ENCODE assay signal across 8 cellular contexts in the genomic region with DNA sequence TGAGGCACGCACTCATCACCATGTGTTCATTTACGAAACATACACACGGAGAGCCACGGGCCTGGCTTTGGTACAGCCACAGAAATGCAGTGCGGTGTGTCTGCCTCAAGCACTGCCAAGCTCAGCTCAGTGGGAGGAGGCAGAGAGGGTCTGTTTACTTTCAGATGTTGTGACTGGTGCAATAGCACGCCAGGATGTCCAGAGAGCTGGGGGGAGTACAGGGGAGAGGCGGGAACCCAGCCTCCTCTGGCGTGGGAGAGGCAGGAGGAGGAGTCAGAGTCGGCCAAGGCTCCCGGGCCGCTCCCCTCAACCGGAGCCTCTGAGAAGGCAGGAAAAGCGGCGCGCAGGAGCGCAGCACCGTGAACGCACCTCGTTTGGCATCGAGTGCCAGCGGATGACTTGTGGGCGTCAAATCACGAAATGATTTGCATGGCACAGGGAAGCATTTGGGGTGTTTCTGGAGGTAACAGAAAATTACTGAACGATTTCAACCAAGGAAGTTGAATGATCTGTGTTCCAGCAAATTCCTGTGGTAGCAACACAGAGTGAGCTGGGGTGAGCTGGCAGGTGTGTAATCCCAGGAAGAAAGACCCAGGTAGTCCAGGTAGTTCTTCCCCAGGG.
DNase-seq lines count a peak whose midpoint lies in the region; ATAC-seq lines count a peak whose summit lies in the region.

No MANE protein-coding gene starts in this region.

- peak; percentile 90 for ATAC-seq in sciatic nerve

- intact Hi-C loops in sciatic nerve (cut with DNase I): no loop called here

- DNase-seq in H4 (ENCODE audit: low spot score) (peak; percentile 29), NCI-H82 treated with DMSO at 0.1 percent for 48 hours (lab: John Stamatoyannopoulos, UW; ENCODE audit: unreplicated experiment) (peak; percentile 19), fibroblast of the conjunctiva (ENCODE audit: low read depth) (peak; percentile 60), sciatic nerve (ENCODE audit: low spot score) (no peak), KG1 (lab: John Stamatoyannopoulos, UW) (no peak), NK-92 (lab: John Stamatoyannopoulos, UW; ENCODE audit: unreplicated experiment) (no peak)
- no peak for DNase-seq in activated CD4-positive, alpha-beta T cell treated with anti-CD3 and anti-CD28 coated beads for 1 hour
- DNase-seq in activated naive CD4-positive, alpha-beta T cell treated with Interleukin-2 at 50 U/mL for 16 hours: no peak

Comparison
In these comparisons a context has a peak if more than half of its experiments do, and no peak if none do; other contexts are left out.
1. DNase-seq: peak in H4 (single experiment), NCI-H82 treated with DMSO at 0.1 percent for 48 hours (single experiment) and fibroblast of the conjunctiva (single experiment); none in sciatic nerve (single experiment), activated CD4-positive, alpha-beta T cell treated with anti-CD3 and anti-CD28 coated beads for 1 hour (single experiment), KG1 (single experiment), activated naive CD4-positive, alpha-beta T cell treated with Interleukin-2 at 50 U/mL for 16 hours (single experiment) and NK-92 (single experiment).